1 cellular context compared by ENCODE assay signal in genomic region chr18:11532758-11533512, GRCh38.
TF ChIP-seq lines count a peak whose summit lies in the region.

No MANE protein-coding gene starts in this region.

TF ChIP-seq in SK-N-SH treated with all-trans-retinoic acid at 6 μM for 48 hours, 23 proteins besides CTCF, POLR2A, EP300 and RAD21 (continued from another document):
- TF ChIP-seq PATZ1 (CRISPR knock-in tag; IDR thresholded peaks at IDR 0.05; ENCODE audit: borderline replicate concordance) (no peak), POU6F1 (CRISPR knock-in tag; IDR thresholded peaks at IDR 0.05; ENCODE audit: borderline replicate concordance, low read depth) (no peak)
TF ChIP-seq in SK-N-SH treated with all-trans-retinoic acid at 6 μM for 48 hours: peak in this region for 0.
